ENCODE assay signal across 15 cellular contexts in genomic region chr6:116651916-116652315, GRCh38. TPM values are rescaled to one million over a fixed set of nuclear protein-coding genes. Genes with fewer than 3 reads are reported as not detected.
DNase-seq lines count a peak whose midpoint lies in the region; TF ChIP-seq lines count a peak whose summit lies in the region.
"Had no signal": no experiment of that assay in that cellular context is flagged by ENCODE, and none has a peak within 500 bp of the region (broad histone marks: within the 10 kb centered on the region; RNA-seq: fewer than 3 reads in every experiment).

No MANE protein-coding gene starts in this region.

- POLR2A ChIA-PET in activated CD4-positive, alpha-beta memory T cell treated with anti-CD3 and anti-CD28 coated beads, Interleukin-2, amount 10 ng/mL, durations not matched to agents 7 days and 5 days (lab: Charles Lee) = no interaction called here

- no peak overlapping the region for H3K4me3 ChIP-seq in neutrophil (ENCODE audit: low read depth in 1 of 2, low read length in 1 of 2)
- H3K4me3 ChIP-seq: SK-N-MC had no signal

- no peaks in the 10 kb centered on the region for H3K9me3 ChIP-seq in neutrophil

- peaks cover 16% of the 10 kb centered on the region for H3K36me3 ChIP-seq in neutrophil

- H3K27me3 Mint-ChIP-seq in T-helper 2 cell treated with Interferon-gamma antibody and Interleukin-4, amounts not matched to agents 5 μg/mL and 100 μg/mL, for 36 hours (ENCODE audit: low read depth) = no peaks in the 10 kb centered on the region
- no peaks in the 10 kb centered on the region for H3K27me3 Mint-ChIP-seq in activated CD4-positive, alpha-beta memory T cell treated with anti-CD3 and anti-CD28 coated beads, Interleukin-2, amount 10 ng/mL, durations not matched to agents 7 days and 5 days

- peaks cover 12% of the 10 kb centered on the region for H3K4me1 Mint-ChIP-seq in T-helper 2 cell treated with Interferon-gamma antibody and Interleukin-4, amounts not matched to agents 5 μg/mL and 100 μg/mL, for 36 hours (ENCODE audit: low read depth)
- H3K4me1 Mint-ChIP-seq in activated CD4-positive, alpha-beta memory T cell treated with anti-CD3 and anti-CD28 coated beads, Interleukin-2, amount 10 ng/mL, durations not matched to agents 7 days and 5 days = peaks cover 6% of the 10 kb centered on the region
- H3K4me1 Mint-ChIP-seq: H9 had no signal

- peak; percentile 6 for DNase-seq in SKM-1 treated with dmso at 0.1 percent for 144 hours (lab: John Stamatoyannopoulos, UW; ENCODE audit: unreplicated experiment)
- no peak for DNase-seq in SKM-1 (lab: John Stamatoyannopoulos, UW; ENCODE audit: unreplicated experiment)
- peak; percentile 44 for DNase-seq in GF-D8 (lab: John Stamatoyannopoulos, UW)
- no peak for DNase-seq in T-helper 2 cell treated with Interferon-gamma antibody and Interleukin-4, amounts not matched to agents 5 μg/mL and 100 μg/mL, for 36 hours (ENCODE audit: low spot score)
- no peak for DNase-seq in effector CD8-positive, alpha-beta T cell (lab: John Stamatoyannopoulos, UW)
- DNase-seq in activated CD4-positive, alpha-beta memory T cell treated with anti-CD3 and anti-CD28 coated beads, Interleukin-2, amount 10 ng/mL, durations not matched to agents 7 days and 5 days = no peak
- DNase-seq in NCI-H69 (lab: John Stamatoyannopoulos, UW) = no peak
- DNase-seq: DMS79 treated with DMSO at 0.1 percent for 48 hours, H9, MV-4-11, NCI-H187 treated with DMSO at 0.1 percent for 48 hours, Right ventricle myocardium superior, T-helper 1 cell had no signal

- H3K27ac ChIP-seq in neutrophil = peak overlapping the region; percentile 64

- H3K27me3 ChIP-seq in neutrophil = no peaks in the 10 kb centered on the region

- H3K4me3 Mint-ChIP-seq in T-helper 2 cell treated with Interferon-gamma antibody and Interleukin-4, amounts not matched to agents 5 μg/mL and 100 μg/mL, for 36 hours = no peak overlapping the region
- H3K4me3 Mint-ChIP-seq in activated CD4-positive, alpha-beta memory T cell treated with anti-CD3 and anti-CD28 coated beads, Interleukin-2, amount 10 ng/mL, durations not matched to agents 7 days and 5 days = no peak overlapping the region
- H3K4me3 Mint-ChIP-seq: H9 had no signal

- H3K27ac Mint-ChIP-seq in T-helper 2 cell treated with Interferon-gamma antibody and Interleukin-4, amounts not matched to agents 5 μg/mL and 100 μg/mL, for 36 hours = peak overlapping the region; percentile 22
- H3K27ac Mint-ChIP-seq in activated CD4-positive, alpha-beta memory T cell treated with anti-CD3 and anti-CD28 coated beads, Interleukin-2, amount 10 ng/mL, durations not matched to agents 7 days and 5 days = no peak overlapping the region
- H3K27ac Mint-ChIP-seq: H9 had no signal

- peaks cover 18 to 26% of the 10 kb centered on the region in 2 experiments for H3K4me1 ChIP-seq in neutrophil (ENCODE audit: control insufficient read depth in 1 of 2, insufficient read depth in 1 of 2, low read depth in 1 of 2, low read length in 1 of 2)

- no peak for TF ChIP-seq CTCF in neutrophil (IDR thresholded peaks at IDR 0.05)

- peaks cover 36% of the 10 kb centered on the region for H3K36me3 Mint-ChIP-seq in T-helper 2 cell treated with Interferon-gamma antibody and Interleukin-4, amounts not matched to agents 5 μg/mL and 100 μg/mL, for 36 hours (ENCODE audit: low read depth)
- peaks cover 32% of the 10 kb centered on the region for H3K36me3 Mint-ChIP-seq in activated CD4-positive, alpha-beta memory T cell treated with anti-CD3 and anti-CD28 coated beads, Interleukin-2, amount 10 ng/mL, durations not matched to agents 7 days and 5 days (ENCODE audit: low read depth)

- H3K9me3 Mint-ChIP-seq in T-helper 2 cell treated with Interferon-gamma antibody and Interleukin-4, amounts not matched to agents 5 μg/mL and 100 μg/mL, for 36 hours = no peaks in the 10 kb centered on the region
- H3K9me3 Mint-ChIP-seq in activated CD4-positive, alpha-beta memory T cell treated with anti-CD3 and anti-CD28 coated beads, Interleukin-2, amount 10 ng/mL, durations not matched to agents 7 days and 5 days = no peaks in the 10 kb centered on the region
- H3K9me3 Mint-ChIP-seq: H9 had no signal

- CTCF ChIA-PET in activated CD4-positive, alpha-beta memory T cell treated with anti-CD3 and anti-CD28 coated beads, Interleukin-2, amount 10 ng/mL, durations not matched to agents 7 days and 5 days (lab: Charles Lee) = no interaction called here

RNA-seq across cellular contexts. Expression of gene ZUP1, which starts 16.6 kb away (rescaled TPM):
- 10 to 100 TPM; 18.8 to 19.7 TPM for total RNA-seq in activated CD4-positive, alpha-beta memory T cell treated with anti-CD3 and anti-CD28 coated beads, Interleukin-2, amount 10 ng/mL, durations not matched to agents 7 days and 5 days

RNA-seq across cellular contexts. Expression of gene KPNA5, which starts 29.1 kb away (rescaled TPM):
- 1 to 10 TPM; 7.1 to 9.9 TPM for total RNA-seq in activated CD4-positive, alpha-beta memory T cell treated with anti-CD3 and anti-CD28 coated beads, Interleukin-2, amount 10 ng/mL, durations not matched to agents 7 days and 5 days

RNA-seq across cellular contexts. Expression of gene RSPH4A, which starts 35.6 kb away (rescaled TPM):
- total RNA-seq in activated CD4-positive, alpha-beta memory T cell treated with anti-CD3 and anti-CD28 coated beads, Interleukin-2, amount 10 ng/mL, durations not matched to agents 7 days and 5 days = under 1 TPM; 0.10 to 0.15 TPM
- total RNA-seq: Right ventricle myocardium superior had no signal

Comparison
In these comparisons a context has a peak if more than half of its experiments do, and no peak if none do; other contexts are left out.
1. DNase-seq: peak in SKM-1 treated with dmso at 0.1 percent for 144 hours (single experiment) and GF-D8 (single experiment); none in SKM-1 (single experiment), T-helper 2 cell treated with Interferon-gamma antibody and Interleukin-4, amounts not matched to agents 5 μg/mL and 100 μg/mL, for 36 hours (single experiment), effector CD8-positive, alpha-beta T cell (single experiment), activated CD4-positive, alpha-beta memory T cell treated with anti-CD3 and anti-CD28 coated beads, Interleukin-2, amount 10 ng/mL, durations not matched to agents 7 days and 5 days (single experiment) and NCI-H69 (single experiment).